Comparison of ENCODE assay signal across 8 cellular contexts in the genomic region with DNA sequence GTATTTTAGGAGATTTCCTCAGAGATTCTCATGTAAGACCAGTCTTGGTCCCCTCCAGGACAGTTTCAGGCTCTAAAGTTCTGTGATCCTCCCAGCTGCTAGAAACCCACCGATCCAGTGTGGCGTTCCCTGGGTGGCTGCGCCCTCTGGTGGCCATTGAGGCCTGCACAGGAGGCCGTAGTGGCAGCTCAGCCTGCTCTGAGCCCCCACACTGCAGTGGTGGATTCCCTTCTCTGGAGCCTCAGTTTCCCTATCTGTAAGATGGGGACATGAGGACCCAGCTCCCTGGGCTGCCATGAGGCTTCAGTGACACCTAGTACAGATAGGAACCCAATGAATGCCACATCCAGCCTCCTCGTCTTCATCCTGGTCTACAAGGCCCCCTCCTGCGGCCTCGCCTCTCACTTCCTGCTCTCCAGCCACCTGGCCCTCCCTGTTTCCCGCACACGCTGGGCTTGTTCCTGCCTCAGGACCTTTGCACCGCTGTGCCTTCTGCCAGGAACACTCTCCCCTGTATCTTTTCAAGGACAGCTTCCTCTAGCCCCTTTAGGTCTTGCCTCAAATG. TPM values are rescaled to one million over a fixed set of nuclear protein-coding genes. Genes with fewer than 3 reads are reported as not detected.
DNase-seq lines count a peak whose midpoint lies in the region; ATAC-seq, FAIRE-seq and TF ChIP-seq lines count a peak whose summit lies in the region.

No MANE protein-coding gene starts in this region.

- peak in 1 of 2 donors; percentile 25 for TF ChIP-seq POLR2A in adrenal gland (IDR thresholded peaks at IDR 0.05)

- ATAC-seq in GM18502 (IDR thresholded peaks at IDR 0.05; ENCODE audit: poor library complexity, unreplicated experiment): peak; percentile 50
- ATAC-seq in sciatic nerve: peak; percentile 87
- ATAC-seq in HG03196 (IDR thresholded peaks at IDR 0.05; ENCODE audit: unreplicated experiment): no peak

- FAIRE-seq in HTR-8/SVneo (lab: Jason Lieb, UNC): peak; percentile 38

- H3K4me3 ChIP-seq in AG10803 (ENCODE audit: low read length): no peak overlapping the region
- no peak overlapping the region for H3K4me3 ChIP-seq in adrenal gland
- no peak overlapping the region for H3K4me3 ChIP-seq in left ventricle myocardium inferior

- TF ChIP-seq CTCF in AG10803 (conservative IDR thresholded peaks at IDR 0.05; ENCODE audit: low read length): peak; percentile 99
- TF ChIP-seq CTCF in adrenal gland (IDR thresholded peaks at IDR 0.05): peak; percentile 89 to 98 (median 93)
- TF ChIP-seq CTCF in left ventricle myocardium inferior (IDR thresholded peaks at IDR 0.05; ENCODE audit: borderline replicate concordance): peak; percentile 99

- intact Hi-C loops in adrenal gland (cut with DNase I): loop anchor here (2.0 to 10.0 kb wide), 5 partner anchors 43 to 218 kb away; no protein-coding TSS in a partner anchor
- intact Hi-C loops in left ventricle myocardium inferior (cut with micrococcal nuclease): no loop called here
- intact Hi-C loops in sciatic nerve (cut with DNase I): loop anchor here (1.0 to 5.0 kb wide), 3 partner anchors 53 to 218 kb away; no protein-coding TSS in a partner anchor

- no peaks in the 10 kb centered on the region for H3K9me3 ChIP-seq in adrenal gland (replicated peaks in 1 of 3)
- no peaks in the 10 kb centered on the region for H3K9me3 ChIP-seq in left ventricle myocardium inferior (replicated peaks)

- WGBS in adrenal gland, 4 donors: 16 to 35% (median 30%) methylated on average over 8 to 10 of the region's 10 CpGs

- H3K36me3 ChIP-seq in adrenal gland (replicated peaks in 1 of 2) (peaks cover 0 to 14% of the 10 kb centered on the region in 2 donors), left ventricle myocardium inferior (peaks cover 24% of the 10 kb centered on the region)

- no peaks in the 10 kb centered on the region for H3K27me3 ChIP-seq in adrenal gland
- H3K27me3 ChIP-seq in left ventricle myocardium inferior (ENCODE audit: low read depth): no peaks in the 10 kb centered on the region

- no peak overlapping the region for H3K27ac ChIP-seq in adrenal gland
- no peak overlapping the region for H3K27ac ChIP-seq in left ventricle myocardium inferior (replicated peaks)

- DNase-seq in AG10803 (ENCODE audit: low read depth) (peak; percentile 47), HTR-8/SVneo (ENCODE audit: insufficient read length, low spot score) (peak; percentile 83), T-helper 1 cell (peak; percentile 51 to 74 (median 67)), adrenal gland (peak; percentile 68 to 90 (median 77)), left ventricle myocardium inferior (peak; percentile 78), sciatic nerve (ENCODE audit: low spot score) (peak; percentile 89)

- peaks cover 0 to 6% of the 10 kb centered on the region in 2 donors for H3K4me1 ChIP-seq in adrenal gland (replicated peaks in 1 of 2)
- H3K4me1 ChIP-seq in left ventricle myocardium inferior: peaks cover 13% of the 10 kb centered on the region

RNA-seq across cellular contexts. Expression of gene CCDC102A, which starts 16.5 kb away (rescaled TPM):
- total RNA-seq in adrenal gland (10 to 100 TPM in 4 of 8 donors, 1 to 10 TPM in 4; 2.2 to 23.6 (median 11.1) TPM), left ventricle myocardium inferior (11.3 TPM), sciatic nerve (14.3 TPM)
- 1 to 10 TPM; 1.6 to 8.5 (median 3.8) TPM for polyA plus RNA-seq in adrenal gland

RNA-seq across cellular contexts. Expression of gene ADGRG5, which starts 22.6 kb away (rescaled TPM):
- total RNA-seq in adrenal gland (under 1 TPM in 5 of 8 donors, not detected in 3; 0.14 to 0.54 (median 0.19) TPM), left ventricle myocardium inferior (not detected), sciatic nerve (1.2 TPM)
- polyA plus RNA-seq in adrenal gland: under 1 TPM; 0.22 to 0.48 (median 0.24) TPM

RNA-seq across cellular contexts. Expression of gene DOK4, which starts 33.6 kb away (rescaled TPM):
- total RNA-seq in adrenal gland (10 to 100 TPM in 7 of 8 donors, 1 to 10 TPM in 1; 8.8 to 36.1 (median 17.2) TPM), left ventricle myocardium inferior (10.0 TPM), sciatic nerve (22.6 TPM)
- 10 to 100 TPM in 2 of 3 donors, 1 to 10 TPM in 1; 4.3 to 31.8 (median 19.0) TPM for polyA plus RNA-seq in adrenal gland

RNA-seq across cellular contexts. Expression of gene POLR2C, which starts 57.4 kb away (rescaled TPM):
- total RNA-seq in adrenal gland (100 to 1,000 TPM in 3 of 8 donors, 10 to 100 TPM in 5; 52.8 to 147 (median 84.7) TPM), left ventricle myocardium inferior (47.6 TPM), sciatic nerve (42.6 TPM)
- 10 to 100 TPM; 28.3 to 73.9 (median 32.4) TPM for polyA plus RNA-seq in adrenal gland
